ENCODE assay signal across 20 cellular contexts in the genomic region with DNA sequence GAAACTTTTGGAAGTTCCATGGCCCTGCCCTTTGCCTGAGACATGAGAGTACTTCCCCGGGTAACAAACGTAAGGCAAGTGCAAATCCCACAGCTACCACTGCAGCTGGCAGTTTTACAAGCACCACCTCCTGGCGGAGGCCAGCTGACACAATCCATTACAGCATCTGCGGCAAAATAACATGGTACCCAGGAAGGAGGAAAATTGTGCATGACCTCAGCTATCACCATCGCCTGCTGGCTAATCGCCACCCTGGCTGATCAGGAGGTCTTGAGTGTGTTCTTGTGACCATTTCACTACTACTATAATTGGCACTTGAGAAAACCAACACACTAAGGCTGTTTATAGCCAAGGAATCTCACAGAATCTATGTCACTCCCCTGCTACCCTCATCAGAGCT.
"Had no signal": no experiment of that assay in that cellular context is flagged by ENCODE, and none has a peak within 500 bp of the region (broad histone marks: within the 10 kb centered on the region; RNA-seq: fewer than 3 reads in every experiment).

No MANE protein-coding gene starts in this region.

- H3K4me1 ChIP-seq: body of pancreas, left lung, pancreas, psoas muscle, right atrium auricular region, tibial artery had no signal

- H3K36me3 ChIP-seq: left lung, pancreas, right atrium auricular region, tibial artery had no signal

- H3K27ac ChIP-seq: body of pancreas, left lung, pancreas, psoas muscle, right atrium auricular region, tibial artery had no signal

- H3K4me3 ChIP-seq: body of pancreas, left lung, pancreas, psoas muscle, right atrium auricular region, tibial artery had no signal

- ATAC-seq: activated naive CD8-positive, alpha-beta T cell treated with anti-CD3 and anti-CD28 coated beads, Interleukin-2, amount 50 U/mL, for 24 hours; activated T-cell treated with anti-CD3 and anti-CD28 coated beads, Interleukin-2, amount 50 U/mL, for 72 hours; body of pancreas; left lung; pancreas; psoas muscle; stimulated activated naive CD8-positive, alpha-beta T cell treated with anti-CD3 and anti-CD28 coated beads, Interleukin-15, amount 100 ng/mL, for 72 hours; T-helper 17 cell had no signal

- H3K9me3 ChIP-seq: body of pancreas, left lung, pancreas, psoas muscle, right atrium auricular region had no signal

- FAIRE-seq: endometrium, frontal cortex, pancreas had no signal

- H3K27me3 ChIP-seq: body of pancreas, left lung, pancreas, right atrium auricular region, tibial artery had no signal

- DNase-seq: activated CD4-positive, alpha-beta T cell treated with anti-CD3 and anti-CD28 coated beads for 4 hours; activated CD4-positive, alpha-beta T cell treated with anti-CD3 and anti-CD28 coated beads, Interleukin-2, amount 50 U/mL, for 48 hours; activated CD4-positive, CD25-positive, alpha-beta regulatory T cell; activated effector memory CD4-positive, alpha-beta T cell treated with anti-CD3 and anti-CD28 coated beads, Interleukin-2, amount 50 U/mL, for 16 hours; activated naive CD4-positive, alpha-beta T cell treated with anti-CD3 and anti-CD28 coated beads, Interleukin-2, amount 10 ng/mL, durations not matched to agents 7 days and 5 days; activated naive CD8-positive, alpha-beta T cell treated with anti-CD3 and anti-CD28 coated beads, Interleukin-2, amount 50 U/mL, for 24 hours; activated T-cell treated with anti-CD3 and anti-CD28 coated beads, Interleukin-2, amount 50 U/mL, for 72 hours; body of pancreas; hippocampal formation; left lung; midbrain; pancreas; psoas muscle; stimulated activated CD4-positive, alpha-beta T cell treated with anti-CD3 and anti-CD28 coated beads, Interleukin-1b, Interleukin-23, amount 100 ng/mL, for 48 hours; stimulated activated naive CD8-positive, alpha-beta T cell treated with anti-CD3 and anti-CD28 coated beads, Interleukin-15, amount 100 ng/mL, for 72 hours; T-helper 17 cell; tibial artery had no signal
